Comparison of ENCODE assay signal across 12 cellular contexts in the genomic region with DNA sequence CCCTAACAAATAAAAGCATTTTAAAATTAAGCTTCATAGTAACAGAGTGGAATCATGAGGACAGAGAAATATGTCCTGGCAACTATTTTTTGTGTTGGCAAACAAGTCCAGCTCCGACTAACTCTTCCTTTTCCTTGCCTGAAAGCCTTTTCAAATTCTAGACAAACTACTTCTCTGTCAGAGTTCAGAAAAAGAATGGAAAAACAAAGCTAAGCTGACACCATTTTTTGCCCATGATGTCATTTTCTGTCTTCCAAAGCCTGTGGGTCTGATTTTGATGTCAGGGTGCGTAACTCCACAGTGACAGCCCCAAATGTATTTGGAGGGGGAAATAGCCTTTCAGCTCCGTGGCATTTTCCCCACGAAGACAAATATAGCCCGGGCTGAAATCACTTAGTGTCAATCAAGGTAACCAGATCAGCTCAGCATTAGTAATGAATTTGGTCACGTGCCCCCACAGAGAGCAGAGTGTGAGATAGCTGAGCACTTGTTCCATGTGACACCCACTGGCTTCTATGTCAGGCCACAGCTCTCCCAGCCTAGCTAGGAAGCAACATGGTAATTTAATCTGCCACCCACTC.
DNase-seq lines count a peak whose midpoint lies in the region; ATAC-seq, FAIRE-seq and TF ChIP-seq lines count a peak whose summit lies in the region.
"Had no signal": no experiment of that assay in that cellular context is flagged by ENCODE, and none has a peak within 500 bp of the region (broad histone marks: within the 10 kb centered on the region; RNA-seq: fewer than 3 reads in every experiment).

No MANE protein-coding gene starts in this region.

- no peaks in the 10 kb centered on the region for H3K27me3 ChIP-seq in GM12878 (replicated peaks in 1 of 2; ENCODE audit: control insufficient read depth in 2 of 2, insufficient read depth in 2 of 2, low read length in 1 of 2)
- H3K27me3 ChIP-seq in left lung: peaks cover 0 to 6% of the 10 kb centered on the region in 2 donors
- no peaks in the 10 kb centered on the region for H3K27me3 ChIP-seq in effector memory CD4-positive, alpha-beta T cell (replicated peaks; ENCODE audit: control insufficient read depth, insufficient read depth, low read length, poor library complexity, severe bottlenecking)
- H3K27me3 ChIP-seq: testis had no signal

- H3K79me2 ChIP-seq in GM12878 (ENCODE audit: control insufficient read depth, insufficient read depth, low read length): no peaks in the 10 kb centered on the region

- in situ Hi-C loops in GM12878 (cut with MboI): no loop called here

- no peaks in the 10 kb centered on the region for H3K9me3 ChIP-seq in GM12878 (replicated peaks; ENCODE audit: control insufficient read depth, insufficient read depth, low read length)
- no peaks in the 10 kb centered on the region for H3K9me3 ChIP-seq in left lung
- no peaks in the 10 kb centered on the region for H3K9me3 ChIP-seq in effector memory CD4-positive, alpha-beta T cell (ENCODE audit: control insufficient read depth, low read length)
- H3K9me3 ChIP-seq: testis had no signal

- peak; percentile 35 for DNase-seq in A172 (ENCODE audit: low spot score)
- DNase-seq in NCI-H1436 (lab: John Stamatoyannopoulos, UW): peak; percentile 58
- DNase-seq in GM12878 (ENCODE audit: low read depth, low spot score): no peak
- no peak for DNase-seq in left lung
- no peak for DNase-seq in amniotic stem cell (lab: John Stamatoyannopoulos, UW)
- no peak for DNase-seq in effector memory CD4-positive, alpha-beta T cell
- DNase-seq: activated naive CD4-positive, alpha-beta T cell treated with anti-CD3 and anti-CD28 coated beads, Interleukin-2, amount 10 ng/mL, durations not matched to agents 7 days and 5 days; testis had no signal

- WGBS in GM12878 (ENCODE audit: insufficient coverage, insufficient replicate concordance, low lambda C conversion rate, missing lambda C conversion rate): 9% methylated on average over 6 of the region's 6 CpGs

- TF ChIP-seq EP300 in GM12878 (IDR thresholded peaks at IDR 0.05; ENCODE audit: borderline replicate concordance in 1 of 2, control insufficient read depth in 1 of 2, low read depth in 2 of 2, low read length in 2 of 2): no peak

- POLR2A ChIA-PET in GM12878 (lab: Charles Lee): no interaction called here

- FAIRE-seq in GM12878 (lab: Jason Lieb, UNC): no peak

- no peak overlapping the region for H3K4me2 ChIP-seq in GM12878 (ENCODE audit: control insufficient read depth, insufficient read depth)
- H3K4me2 ChIP-seq: KMS-11, smooth muscle cell had no signal

- H3K27ac ChIP-seq in GM12878 (ENCODE audit: control insufficient read depth, insufficient read depth): no peak overlapping the region
- H3K27ac ChIP-seq in left lung: no peak overlapping the region
- H3K27ac ChIP-seq in effector memory CD4-positive, alpha-beta T cell (ENCODE audit: insufficient read depth, low read length, poor library complexity, severe bottlenecking): no peak overlapping the region
- H3K27ac ChIP-seq: KMS-11, testis had no signal

- H2AFZ ChIP-seq in GM12878 (ENCODE audit: control insufficient read depth, low read depth, low read length): no peak overlapping the region

- no peaks in the 10 kb centered on the region for H4K20me1 ChIP-seq in GM12878 (ENCODE audit: control insufficient read depth, insufficient read depth)

- H3K9ac ChIP-seq in GM12878 (ENCODE audit: control insufficient read depth, insufficient read depth, low read length): no peak overlapping the region
- H3K9ac ChIP-seq: KMS-11 had no signal

- no peaks in the 10 kb centered on the region for H3K36me3 ChIP-seq in GM12878 (ENCODE audit: control insufficient read depth in 2 of 2, insufficient read depth in 2 of 2, low read length in 1 of 2)
- no peaks in the 10 kb centered on the region for H3K36me3 ChIP-seq in left lung
- H3K36me3 ChIP-seq in effector memory CD4-positive, alpha-beta T cell (ENCODE audit: control insufficient read depth, insufficient read depth, low read length): no peaks in the 10 kb centered on the region

- ATAC-seq in GM12878: peak; percentile 54
- ATAC-seq in left lung: peak; percentile 68
- ATAC-seq in GM19328 (IDR thresholded peaks at IDR 0.05; ENCODE audit: unreplicated experiment): no peak
- no peak for ATAC-seq in HG03097 (IDR thresholded peaks at IDR 0.05; ENCODE audit: low FRiP score, unreplicated experiment)

- no TSS peak for BruUV-seq in GM12878 (replicated peaks; lab: Mats Ljungman, UMichigan)

- RAD21 ChIA-PET in GM12878 (lab: Charles Lee; ENCODE audit: unreplicated experiment): no interaction called here

- TF ChIP-seq CTCF in GM12878 (IDR thresholded peaks at IDR 0.05 in 2 of 3, conservative IDR thresholded peaks at IDR 0.05 in 1 of 3; ENCODE audit: control insufficient read depth in 2 of 3, extremely low read depth in 1 of 3, insufficient read depth in 1 of 3, low read depth in 3 of 3, low read length in 3 of 3): no peak
- TF ChIP-seq CTCF in left lung (IDR thresholded peaks at IDR 0.05): no peak

- CTCF ChIA-PET in GM12878 (lab: Yijun Ruan, JAX): interaction anchor here (0.7 kb wide), 1 partner anchor 183 kb away, joined by 3 read pairs; no protein-coding TSS in a partner anchor

- SMC1A ChIA-PET in GM12878 (lab: Charles Lee; ENCODE audit: uncharacterized antibody, unreplicated experiment): interaction anchor here (0.6 to 1.1 kb wide), 4 partner anchors 17 to 221 kb away, joined by 3 to 6 read pairs (median 3); no protein-coding TSS in a partner anchor

- H3K4me1 ChIP-seq in GM12878 (ENCODE audit: control insufficient read depth, insufficient read depth, low read length) (no peaks in the 10 kb centered on the region), left lung (no peaks in the 10 kb centered on the region)
- no peaks in the 10 kb centered on the region for H3K4me1 ChIP-seq in effector memory CD4-positive, alpha-beta T cell (ENCODE audit: control insufficient read depth, insufficient read depth, low read length, poor library complexity, severe bottlenecking)
- H3K4me1 ChIP-seq: testis had no signal

- H3K4me3 ChIP-seq in GM12878 (no peak overlapping the region), left lung (no peak overlapping the region)
- no peak overlapping the region for H3K4me3 ChIP-seq in effector memory CD4-positive, alpha-beta T cell (ENCODE audit: insufficient read depth, low read depth, low read length, poor library complexity, severe bottlenecking)
- H3K4me3 ChIP-seq: smooth muscle cell, testis had no signal

- no peak for TF ChIP-seq POLR2A in GM12878 (IDR thresholded peaks at IDR 0.05; ENCODE audit: low read depth, low read length)

- intact Hi-C loops in GM12878 (cut with micrococcal nuclease; ENCODE audit: unreplicated experiment) (no loop called here), left lung (cut with DNase I) (no loop called here)

- TF ChIP-seq RAD21 in GM12878 (IDR thresholded peaks at IDR 0.05; ENCODE audit: insufficient read depth, low read depth, low read length): no peak

TF ChIP-seq in GM12878, 131 proteins besides CTCF, POLR2A, EP300 and RAD21 (continues in another document):
- no peak for TF ChIP-seq IRF5 (IDR thresholded peaks at IDR 0.05; ENCODE audit: borderline replicate concordance)
- peak; percentile 44 for TF ChIP-seq USF1 (IDR thresholded peaks at IDR 0.05; ENCODE audit: borderline replicate concordance, extremely low read length, insufficient read depth, low read depth, low read length)
- peak; percentile 24 to 70; a peak in 3 of 4 replicates for TF ChIP-seq BHLHE40 (IDR thresholded peaks at IDR 0.05; ENCODE audit: borderline replicate concordance in 1 of 2, low read depth in 2 of 2, low read length in 1 of 2)
- no peak for TF ChIP-seq IKZF1 (conservative IDR thresholded peaks at IDR 0.05)
- no peak for TF ChIP-seq CREM (IDR thresholded peaks at IDR 0.05; ENCODE audit: low read depth)
- TF ChIP-seq USF2 (IDR thresholded peaks at IDR 0.05; ENCODE audit: borderline replicate concordance, low read depth, low read length): peak; percentile 4; the same call in 1 of the 2 replicates
- no peak for TF ChIP-seq TCF7 (IDR thresholded peaks at IDR 0.05; ENCODE audit: borderline replicate concordance)
- TF ChIP-seq MXI1 (IDR thresholded peaks at IDR 0.05; ENCODE audit: low read depth, low read length): no peak
- TF ChIP-seq, protein P1, sequence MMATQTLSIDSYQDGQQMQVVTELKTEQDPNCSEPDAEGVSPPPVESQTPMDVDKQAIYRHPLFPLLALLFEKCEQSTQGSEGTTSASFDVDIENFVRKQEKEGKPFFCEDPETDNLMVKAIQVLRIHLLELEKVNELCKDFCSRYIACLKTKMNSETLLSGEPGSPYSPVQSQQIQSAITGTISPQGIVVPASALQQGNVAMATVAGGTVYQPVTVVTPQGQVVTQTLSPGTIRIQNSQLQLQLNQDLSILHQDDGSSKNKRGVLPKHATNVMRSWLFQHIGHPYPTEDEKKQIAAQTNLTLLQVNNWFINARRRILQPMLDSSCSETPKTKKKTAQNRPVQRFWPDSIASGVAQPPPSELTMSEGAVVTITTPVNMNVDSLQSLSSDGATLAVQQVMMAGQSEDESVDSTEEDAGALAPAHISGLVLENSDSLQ (IDR thresholded peaks at IDR 0.05): peak; percentile 60; the same call in 1 of the 2 replicates
- peak; percentile 78 for TF ChIP-seq RAD51 (IDR thresholded peaks at IDR 0.05)
- TF ChIP-seq SMAD1 (IDR thresholded peaks at IDR 0.05; ENCODE audit: low read depth, partially characterized antibody): no peak

Comparison
In these comparisons a context has a peak if more than half of its experiments do, and no peak if none do; other contexts are left out.
1. DNase-seq: peak in A172 (single experiment) and NCI-H1436 (single experiment); none in GM12878 (single experiment), left lung (0 of 2), amniotic stem cell (single experiment) and effector memory CD4-positive, alpha-beta T cell (0 of 3).
2. ATAC-seq: peak in GM12878 (single experiment) and left lung (single experiment); none in GM19328 (single experiment) and HG03097 (single experiment).